In genomic region chrX:97756879-97757278, GRCh38 we compare ENCODE assay signal across 26 cellular contexts.
"Had no signal": no experiment of that assay in that cellular context is flagged by ENCODE, and none has a peak within 500 bp of the region (broad histone marks: within the 10 kb centered on the region; RNA-seq: fewer than 3 reads in every experiment).

No MANE protein-coding gene starts in this region.

- H3K4me1 Mint-ChIP-seq: naive thymus-derived CD8-positive, alpha-beta T cell; nephron progenitor cell; stimulated activated effector memory CD8-positive, alpha-beta T cell treated with anti-CD3 and anti-CD28 coated beads, Interleukin-12 subunit alpha, Interleukin-12 subunit beta, amount 100 ng/mL, for 72 hours had no signal

- ATAC-seq: foreskin keratinocyte; gastroesophageal sphincter; heart left ventricle; left lung; naive thymus-derived CD8-positive, alpha-beta T cell; sciatic nerve; stimulated activated effector memory CD8-positive, alpha-beta T cell treated with anti-CD3 and anti-CD28 coated beads, Interleukin-12 subunit alpha, Interleukin-12 subunit beta, amount 100 ng/mL, for 72 hours had no signal

- H3K4me3 Mint-ChIP-seq: dendritic cell treated with granulocyte-macrophage colony-stimulating factor and Interleukin-4, amounts not matched to agents 40 ng/mL and 50 ng/mL, for 4 days; endodermal cell; naive thymus-derived CD8-positive, alpha-beta T cell; nephron progenitor cell; stimulated activated effector memory CD8-positive, alpha-beta T cell treated with anti-CD3 and anti-CD28 coated beads, Interleukin-12 subunit alpha, Interleukin-12 subunit beta, amount 100 ng/mL, for 72 hours had no signal

- H3K9me3 Mint-ChIP-seq: dendritic cell treated with granulocyte-macrophage colony-stimulating factor and Interleukin-4, amounts not matched to agents 40 ng/mL and 50 ng/mL, for 4 days; naive thymus-derived CD8-positive, alpha-beta T cell; nephron progenitor cell; stimulated activated effector memory CD8-positive, alpha-beta T cell treated with anti-CD3 and anti-CD28 coated beads, Interleukin-12 subunit alpha, Interleukin-12 subunit beta, amount 100 ng/mL, for 72 hours had no signal

- H3K9me3 ChIP-seq: esophagus muscularis mucosa, gastroesophageal sphincter, heart left ventricle, left lung, prostate gland, right atrium auricular region, thyroid gland, vagina had no signal

- H3K27me3 Mint-ChIP-seq: dendritic cell treated with granulocyte-macrophage colony-stimulating factor and Interleukin-4, amounts not matched to agents 40 ng/mL and 50 ng/mL, for 4 days had no signal

- DNase-seq: effector CD8-positive, alpha-beta T cell; endodermal cell; foreskin keratinocyte; heart left ventricle; kidney; left lung; mesenchymal stem cell; midbrain; naive thymus-derived CD8-positive, alpha-beta T cell; nephron progenitor cell; nucleus accumbens; stimulated activated CD4-positive, alpha-beta T cell treated with anti-CD3 and anti-CD28 coated beads, Interleukin-2, amount 100 ng/mL, for 24 hours; stimulated activated CD4-positive, alpha-beta T cell treated with anti-CD3 and anti-CD28 coated beads, Interleukin-4, amount 100 ng/mL, for 24 hours; stimulated activated naive CD4-positive, alpha-beta T cell treated with Interleukin-2 at 50 U/mL for 16 hours; stomach; thyroid gland; trophoblast cell had no signal

- H3K27ac ChIP-seq: esophagus muscularis mucosa, foreskin keratinocyte, gastroesophageal sphincter, heart left ventricle, hepatocyte, left lung, prostate gland, right atrium auricular region, stomach, thyroid gland, vagina had no signal

- H3K36me3 ChIP-seq: esophagus muscularis mucosa, gastroesophageal sphincter, heart left ventricle, left lung, prostate gland, right atrium auricular region, stomach, thyroid gland, vagina had no signal

- H3K36me3 Mint-ChIP-seq: naive thymus-derived CD8-positive, alpha-beta T cell; stimulated activated effector memory CD8-positive, alpha-beta T cell treated with anti-CD3 and anti-CD28 coated beads, Interleukin-12 subunit alpha, Interleukin-12 subunit beta, amount 100 ng/mL, for 72 hours had no signal

- H3K4me2 ChIP-seq: hepatocyte had no signal

- H3K27ac Mint-ChIP-seq: dendritic cell treated with granulocyte-macrophage colony-stimulating factor and Interleukin-4, amounts not matched to agents 40 ng/mL and 50 ng/mL, for 4 days; endodermal cell; naive thymus-derived CD8-positive, alpha-beta T cell; nephron progenitor cell; stimulated activated effector memory CD8-positive, alpha-beta T cell treated with anti-CD3 and anti-CD28 coated beads, Interleukin-12 subunit alpha, Interleukin-12 subunit beta, amount 100 ng/mL, for 72 hours had no signal

- H3K4me3 ChIP-seq: esophagus muscularis mucosa, gastroesophageal sphincter, heart left ventricle, hepatocyte, left lung, prostate gland, right atrium auricular region, stomach, thyroid gland, vagina had no signal

- H3K4me1 ChIP-seq: esophagus muscularis mucosa, foreskin keratinocyte, gastroesophageal sphincter, heart left ventricle, left lung, prostate gland, right atrium auricular region, stomach, thyroid gland, vagina had no signal

- H3K79me2 ChIP-seq: hepatocyte had no signal

- H3K27me3 ChIP-seq: esophagus muscularis mucosa, foreskin keratinocyte, gastroesophageal sphincter, hepatocyte, right atrium auricular region, stomach, thyroid gland, vagina had no signal
